ENCODE assay signal across 9 cellular contexts in the genomic region with DNA sequence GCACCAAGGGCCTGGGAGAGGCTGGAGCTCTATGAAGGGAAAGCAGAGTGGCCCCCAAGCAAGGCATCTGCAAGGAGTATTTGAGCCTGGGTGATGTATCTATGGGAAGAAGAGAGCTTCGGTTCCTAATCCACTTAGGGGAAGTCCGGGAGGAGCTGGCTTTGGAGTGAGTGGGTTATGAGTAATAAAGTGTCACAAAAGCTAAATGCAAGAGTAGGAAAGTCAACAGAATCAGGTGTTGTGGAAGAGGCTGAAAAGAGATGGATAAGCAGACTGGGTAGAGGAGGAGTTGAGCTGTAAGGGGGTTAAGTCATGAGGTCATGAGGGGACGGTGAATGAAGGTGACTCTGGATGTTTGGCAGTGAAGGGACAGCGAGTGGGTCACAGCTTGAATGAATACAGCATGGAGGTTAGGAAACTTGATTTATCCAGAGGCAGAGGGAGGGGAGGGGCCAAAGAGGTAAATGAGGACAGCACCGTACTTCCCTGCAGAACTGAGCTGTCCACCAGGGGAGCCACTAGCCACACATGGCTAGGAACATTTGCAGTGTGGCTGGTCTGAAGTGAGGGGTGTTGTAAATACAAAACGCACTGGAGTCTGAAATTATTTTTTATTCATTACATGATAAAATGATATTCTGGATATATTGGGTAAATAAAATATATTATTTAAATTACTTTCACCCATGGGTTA.
DNase-seq lines count a peak whose midpoint lies in the region; ATAC-seq and TF ChIP-seq lines count a peak whose summit lies in the region.
"Had no signal": no experiment of that assay in that cellular context is flagged by ENCODE, and none has a peak within 500 bp of the region (broad histone marks: within the 10 kb centered on the region; RNA-seq: fewer than 3 reads in every experiment).

No MANE protein-coding gene starts in this region.

- DNase-seq in AG08395 (ENCODE audit: low spot score): peak; percentile 35
- no peak for DNase-seq in HL-60 (ENCODE audit: low read depth in 1 of 2, low spot score in 1 of 2)
- peak in 4 of 7 donors; percentile 27 to 59 (median 37) for DNase-seq in adrenal gland
- DNase-seq in islet precursor cell: peak; percentile 75
- no peak for DNase-seq in NCI-H1105 (lab: John Stamatoyannopoulos, UW)
- no peak for DNase-seq in stimulated activated CD4-positive, alpha-beta T cell treated with anti-CD3 and anti-CD28 coated beads, Interleukin-15, amount 100 ng/mL, for 24 hours
- DNase-seq: NCI-H187 treated with DMSO at 0.1 percent for 48 hours had no signal

- TF ChIP-seq CTCF in HL-60 (IDR thresholded peaks at IDR 0.05; ENCODE audit: insufficient read depth, low read length) (peak; percentile 5), adrenal gland (IDR thresholded peaks at IDR 0.05) (peak; percentile 11 to 54 (median 44))

- H3K36me3 ChIP-seq in adrenal gland (replicated peaks in 1 of 2): no peaks in the 10 kb centered on the region

- H3K4me3 ChIP-seq in HL-60 (replicated peaks; ENCODE audit: insufficient read depth, low read length) (no peak overlapping the region), adrenal gland (no peak overlapping the region)

- TF ChIP-seq POLR2A in adrenal gland (IDR thresholded peaks at IDR 0.05): no peak

- H3K4me1 ChIP-seq in adrenal gland (replicated peaks in 1 of 2): no peaks in the 10 kb centered on the region

- no peaks in the 10 kb centered on the region for H3K9me3 ChIP-seq in adrenal gland (replicated peaks in 1 of 3)

- H3K27me3 ChIP-seq in HL-60 (ENCODE audit: insufficient read depth, poor library complexity, severe bottlenecking): peaks cover 5% of the 10 kb centered on the region
- no peaks in the 10 kb centered on the region for H3K27me3 ChIP-seq in adrenal gland

- WGBS in adrenal gland, 4 donors: 71 to 76% (median 73%) methylated on average over 6 of the region's 6 CpGs

- no peak overlapping the region for H3K27ac ChIP-seq in HL-60 (replicated peaks)
- H3K27ac ChIP-seq in adrenal gland: no peak overlapping the region

- no peak for ATAC-seq in HG02678 (IDR thresholded peaks at IDR 0.05; ENCODE audit: unreplicated experiment)
- ATAC-seq in GM21723 (IDR thresholded peaks at IDR 0.05; ENCODE audit: unreplicated experiment): no peak

- intact Hi-C loops in adrenal gland (cut with DNase I): no loop called here

Comparison
In these comparisons a context has a peak if more than half of its experiments do, and no peak if none do; other contexts are left out.
1. DNase-seq: peak in AG08395 (single experiment), adrenal gland (4 of 7) and islet precursor cell (single experiment); none in HL-60 (0 of 2), NCI-H1105 (single experiment) and stimulated activated CD4-positive, alpha-beta T cell treated with anti-CD3 and anti-CD28 coated beads, Interleukin-15, amount 100 ng/mL, for 24 hours (single experiment).